1 cellular context compared by ENCODE assay signal in genomic region chr4:40530961-40531635, GRCh38.
TF ChIP-seq lines count a peak whose summit lies in the region.

No MANE protein-coding gene starts in this region.

TF ChIP-seq in K562, 482 proteins besides CTCF, POLR2A, EP300 and RAD21 (continued from another document and continues in another):
- 0 out of 2 replicates have a peak, but pooled peaks have one; percentile 35 for TF ChIP-seq ZNF592 (IDR thresholded peaks at IDR 0.05)
- no peak for TF ChIP-seq CREB1 (IDR thresholded peaks at IDR 0.05)
- no peak for TF ChIP-seq CREB1 (CRISPR knock-in tag; IDR thresholded peaks at IDR 0.05)
- no peak for TF ChIP-seq NR1H2 (CRISPR knock-in tag; IDR thresholded peaks at IDR 0.05)
- TF ChIP-seq PHF8 (IDR thresholded peaks at IDR 0.05; ENCODE audit: borderline replicate concordance, low read length): no peak
- TF ChIP-seq, protein P1, sequence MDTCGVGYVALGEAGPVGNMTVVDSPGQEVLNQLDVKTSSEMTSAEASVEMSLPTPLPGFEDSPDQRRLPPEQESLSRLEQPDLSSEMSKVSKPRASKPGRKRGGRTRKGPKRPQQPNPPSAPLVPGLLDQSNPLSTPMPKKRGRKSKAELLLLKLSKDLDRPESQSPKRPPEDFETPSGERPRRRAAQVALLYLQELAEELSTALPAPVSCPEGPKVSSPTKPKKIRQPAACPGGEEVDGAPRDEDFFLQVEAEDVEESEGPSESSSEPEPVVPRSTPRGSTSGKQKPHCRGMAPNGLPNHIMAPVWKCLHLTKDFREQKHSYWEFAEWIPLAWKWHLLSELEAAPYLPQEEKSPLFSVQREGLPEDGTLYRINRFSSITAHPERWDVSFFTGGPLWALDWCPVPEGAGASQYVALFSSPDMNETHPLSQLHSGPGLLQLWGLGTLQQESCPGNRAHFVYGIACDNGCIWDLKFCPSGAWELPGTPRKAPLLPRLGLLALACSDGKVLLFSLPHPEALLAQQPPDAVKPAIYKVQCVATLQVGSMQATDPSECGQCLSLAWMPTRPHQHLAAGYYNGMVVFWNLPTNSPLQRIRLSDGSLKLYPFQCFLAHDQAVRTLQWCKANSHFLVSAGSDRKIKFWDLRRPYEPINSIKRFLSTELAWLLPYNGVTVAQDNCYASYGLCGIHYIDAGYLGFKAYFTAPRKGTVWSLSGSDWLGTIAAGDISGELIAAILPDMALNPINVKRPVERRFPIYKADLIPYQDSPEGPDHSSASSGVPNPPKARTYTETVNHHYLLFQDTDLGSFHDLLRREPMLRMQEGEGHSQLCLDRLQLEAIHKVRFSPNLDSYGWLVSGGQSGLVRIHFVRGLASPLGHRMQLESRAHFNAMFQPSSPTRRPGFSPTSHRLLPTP (IDR thresholded peaks at IDR 0.05; ENCODE audit: borderline replicate concordance, extremely low read depth, insufficient read length): no peak
- TF ChIP-seq CLOCK (CRISPR knock-in tag; IDR thresholded peaks at IDR 0.05; ENCODE audit: borderline replicate concordance): no peak
- no peak for TF ChIP-seq CCAR2 (IDR thresholded peaks at IDR 0.05; ENCODE audit: low read depth, low read length)
- no peak for TF ChIP-seq XRCC5 (IDR thresholded peaks at IDR 0.05; ENCODE audit: low read depth, low read length)
- 0 out of 2 replicates have a peak, but pooled peaks have one; percentile 20 for TF ChIP-seq TOE1 (IDR thresholded peaks at IDR 0.05; ENCODE audit: borderline replicate concordance)
- TF ChIP-seq TOE1 (CRISPR knock-in tag; IDR thresholded peaks at IDR 0.05; ENCODE audit: borderline replicate concordance, low read depth): no peak
- no peak for TF ChIP-seq SMAD2 (IDR thresholded peaks at IDR 0.05; ENCODE audit: low read depth, low read length)
- TF ChIP-seq SUPT5H (IDR thresholded peaks at IDR 0.05): no peak
- peak; percentile 55 for TF ChIP-seq TCF3 (CRISPR knock-in tag; IDR thresholded peaks at IDR 0.05)
- TF ChIP-seq PPARD (CRISPR knock-in tag; IDR thresholded peaks at IDR 0.05): no peak
- no peak for TF ChIP-seq E2F3 (CRISPR knock-in tag; IDR thresholded peaks at IDR 0.05)
- peak in 1 of 2 experiments; percentile 73; a peak in 2 of 4 replicates for TF ChIP-seq HDAC1 (IDR thresholded peaks at IDR 0.05)
- TF ChIP-seq ZBTB17 (CRISPR knock-in tag; IDR thresholded peaks at IDR 0.05): no peak
- 0 out of 2 replicates have a peak, but pooled peaks have one; percentile 59 for TF ChIP-seq MYNN (IDR thresholded peaks at IDR 0.05)
- TF ChIP-seq MYNN (CRISPR knock-in tag; IDR thresholded peaks at IDR 0.05): no peak
- peak; percentile 82 for TF ChIP-seq ESRRA (IDR thresholded peaks at IDR 0.05; ENCODE audit: borderline replicate concordance, low read depth)
- TF ChIP-seq DEAF1 (CRISPR knock-in tag; IDR thresholded peaks at IDR 0.05): no peak
- no peak for TF ChIP-seq ZNF699 (CRISPR knock-in tag; IDR thresholded peaks at IDR 0.05; ENCODE audit: insufficient replicate concordance)
- TF ChIP-seq SMAD4 (CRISPR knock-in tag; conservative IDR thresholded peaks at IDR 0.05): no peak
- TF ChIP-seq ZNF766 (CRISPR knock-in tag; conservative IDR thresholded peaks at IDR 0.05): peak; percentile 77; the same call in 1 of the 2 replicates
- no peak for TF ChIP-seq RBBP5 (IDR thresholded peaks at IDR 0.05; ENCODE audit: borderline replicate concordance, insufficient read depth, low read length, poor library complexity, severe bottlenecking)
- TF ChIP-seq BCOR (IDR thresholded peaks at IDR 0.05): no peak
- no peak for TF ChIP-seq BCL6 (CRISPR knock-in tag; IDR thresholded peaks at IDR 0.05)
- no peak for TF ChIP-seq ZNF830 (CRISPR knock-in tag; IDR thresholded peaks at IDR 0.05)
- TF ChIP-seq HNRNPUL1 (IDR thresholded peaks at IDR 0.05; ENCODE audit: low read length): no peak
- no peak for TF ChIP-seq ZNF140 (CRISPR knock-in tag; IDR thresholded peaks at IDR 0.05)
- no peak for TF ChIP-seq ZNF79 (CRISPR knock-in tag; IDR thresholded peaks at IDR 0.05; ENCODE audit: low read depth)
- TF ChIP-seq KLF16 (IDR thresholded peaks at IDR 0.05): no peak
- no peak for TF ChIP-seq U2AF1 (optimal IDR thresholded peaks at IDR 0.05; ENCODE audit: low read depth, low read length)
- TF ChIP-seq SP2 (IDR thresholded peaks at IDR 0.05; ENCODE audit: extremely low read depth, low read depth, low read length, poor library complexity, severe bottlenecking): no peak
- TF ChIP-seq ZNF354B (CRISPR knock-in tag; IDR thresholded peaks at IDR 0.05): no peak
- TF ChIP-seq TBP (optimal IDR thresholded peaks at IDR 0.05; ENCODE audit: low read depth, low read length): no peak
- TF ChIP-seq, protein P2, sequence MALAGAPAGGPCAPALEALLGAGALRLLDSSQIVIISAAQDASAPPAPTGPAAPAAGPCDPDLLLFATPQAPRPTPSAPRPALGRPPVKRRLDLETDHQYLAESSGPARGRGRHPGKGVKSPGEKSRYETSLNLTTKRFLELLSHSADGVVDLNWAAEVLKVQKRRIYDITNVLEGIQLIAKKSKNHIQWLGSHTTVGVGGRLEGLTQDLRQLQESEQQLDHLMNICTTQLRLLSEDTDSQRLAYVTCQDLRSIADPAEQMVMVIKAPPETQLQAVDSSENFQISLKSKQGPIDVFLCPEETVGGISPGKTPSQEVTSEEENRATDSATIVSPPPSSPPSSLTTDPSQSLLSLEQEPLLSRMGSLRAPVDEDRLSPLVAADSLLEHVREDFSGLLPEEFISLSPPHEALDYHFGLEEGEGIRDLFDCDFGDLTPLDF (CRISPR knock-in tag; IDR thresholded peaks at IDR 0.05): no peak
- no peak for TF ChIP-seq FIP1L1 (IDR thresholded peaks at IDR 0.05; ENCODE audit: low read depth, low read length, poor library complexity, severe bottlenecking)
- TF ChIP-seq, protein P3, sequence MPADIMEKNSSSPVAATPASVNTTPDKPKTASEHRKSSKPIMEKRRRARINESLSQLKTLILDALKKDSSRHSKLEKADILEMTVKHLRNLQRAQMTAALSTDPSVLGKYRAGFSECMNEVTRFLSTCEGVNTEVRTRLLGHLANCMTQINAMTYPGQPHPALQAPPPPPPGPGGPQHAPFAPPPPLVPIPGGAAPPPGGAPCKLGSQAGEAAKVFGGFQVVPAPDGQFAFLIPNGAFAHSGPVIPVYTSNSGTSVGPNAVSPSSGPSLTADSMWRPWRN (IDR thresholded peaks at IDR 0.05; ENCODE audit: low read depth): no peak
- TF ChIP-seq RBM25 (IDR thresholded peaks at IDR 0.05; ENCODE audit: low read depth, low read length, severe bottlenecking): no peak
- no peak for TF ChIP-seq ZNF124 (CRISPR knock-in tag; IDR thresholded peaks at IDR 0.05)
- TF ChIP-seq ZNF174 (CRISPR knock-in tag; IDR thresholded peaks at IDR 0.05): no peak
- TF ChIP-seq PHF20 (IDR thresholded peaks at IDR 0.05; ENCODE audit: partially characterized antibody): no peak
- no peak for TF ChIP-seq HSF4 (CRISPR knock-in tag; IDR thresholded peaks at IDR 0.05; ENCODE audit: borderline replicate concordance)
- TF ChIP-seq, protein P4, sequence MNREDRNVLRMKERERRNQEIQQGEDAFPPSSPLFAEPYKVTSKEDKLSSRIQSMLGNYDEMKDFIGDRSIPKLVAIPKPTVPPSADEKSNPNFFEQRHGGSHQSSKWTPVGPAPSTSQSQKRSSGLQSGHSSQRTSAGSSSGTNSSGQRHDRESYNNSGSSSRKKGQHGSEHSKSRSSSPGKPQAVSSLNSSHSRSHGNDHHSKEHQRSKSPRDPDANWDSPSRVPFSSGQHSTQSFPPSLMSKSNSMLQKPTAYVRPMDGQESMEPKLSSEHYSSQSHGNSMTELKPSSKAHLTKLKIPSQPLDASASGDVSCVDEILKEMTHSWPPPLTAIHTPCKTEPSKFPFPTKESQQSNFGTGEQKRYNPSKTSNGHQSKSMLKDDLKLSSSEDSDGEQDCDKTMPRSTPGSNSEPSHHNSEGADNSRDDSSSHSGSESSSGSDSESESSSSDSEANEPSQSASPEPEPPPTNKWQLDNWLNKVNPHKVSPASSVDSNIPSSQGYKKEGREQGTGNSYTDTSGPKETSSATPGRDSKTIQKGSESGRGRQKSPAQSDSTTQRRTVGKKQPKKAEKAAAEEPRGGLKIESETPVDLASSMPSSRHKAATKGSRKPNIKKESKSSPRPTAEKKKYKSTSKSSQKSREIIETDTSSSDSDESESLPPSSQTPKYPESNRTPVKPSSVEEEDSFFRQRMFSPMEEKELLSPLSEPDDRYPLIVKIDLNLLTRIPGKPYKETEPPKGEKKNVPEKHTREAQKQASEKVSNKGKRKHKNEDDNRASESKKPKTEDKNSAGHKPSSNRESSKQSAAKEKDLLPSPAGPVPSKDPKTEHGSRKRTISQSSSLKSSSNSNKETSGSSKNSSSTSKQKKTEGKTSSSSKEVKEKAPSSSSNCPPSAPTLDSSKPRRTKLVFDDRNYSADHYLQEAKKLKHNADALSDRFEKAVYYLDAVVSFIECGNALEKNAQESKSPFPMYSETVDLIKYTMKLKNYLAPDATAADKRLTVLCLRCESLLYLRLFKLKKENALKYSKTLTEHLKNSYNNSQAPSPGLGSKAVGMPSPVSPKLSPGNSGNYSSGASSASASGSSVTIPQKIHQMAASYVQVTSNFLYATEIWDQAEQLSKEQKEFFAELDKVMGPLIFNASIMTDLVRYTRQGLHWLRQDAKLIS (CRISPR knock-in tag; IDR thresholded peaks at IDR 0.05): no peak
- TF ChIP-seq, protein P5, sequence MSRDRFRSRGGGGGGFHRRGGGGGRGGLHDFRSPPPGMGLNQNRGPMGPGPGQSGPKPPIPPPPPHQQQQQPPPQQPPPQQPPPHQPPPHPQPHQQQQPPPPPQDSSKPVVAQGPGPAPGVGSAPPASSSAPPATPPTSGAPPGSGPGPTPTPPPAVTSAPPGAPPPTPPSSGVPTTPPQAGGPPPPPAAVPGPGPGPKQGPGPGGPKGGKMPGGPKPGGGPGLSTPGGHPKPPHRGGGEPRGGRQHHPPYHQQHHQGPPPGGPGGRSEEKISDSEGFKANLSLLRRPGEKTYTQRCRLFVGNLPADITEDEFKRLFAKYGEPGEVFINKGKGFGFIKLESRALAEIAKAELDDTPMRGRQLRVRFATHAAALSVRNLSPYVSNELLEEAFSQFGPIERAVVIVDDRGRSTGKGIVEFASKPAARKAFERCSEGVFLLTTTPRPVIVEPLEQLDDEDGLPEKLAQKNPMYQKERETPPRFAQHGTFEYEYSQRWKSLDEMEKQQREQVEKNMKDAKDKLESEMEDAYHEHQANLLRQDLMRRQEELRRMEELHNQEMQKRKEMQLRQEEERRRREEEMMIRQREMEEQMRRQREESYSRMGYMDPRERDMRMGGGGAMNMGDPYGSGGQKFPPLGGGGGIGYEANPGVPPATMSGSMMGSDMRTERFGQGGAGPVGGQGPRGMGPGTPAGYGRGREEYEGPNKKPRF (IDR thresholded peaks at IDR 0.05; ENCODE audit: low read depth, low read length): no peak
- TF ChIP-seq ZBTB1 (CRISPR knock-in tag; IDR thresholded peaks at IDR 0.05; ENCODE audit: borderline replicate concordance, low read depth): no peak
- no peak for TF ChIP-seq ZNF224 (CRISPR knock-in tag; IDR thresholded peaks at IDR 0.05)
- TF ChIP-seq NFIC (IDR thresholded peaks at IDR 0.05): peak; percentile 52
